Comparison of ENCODE assay signal across 20 cellular contexts in the genomic region with DNA sequence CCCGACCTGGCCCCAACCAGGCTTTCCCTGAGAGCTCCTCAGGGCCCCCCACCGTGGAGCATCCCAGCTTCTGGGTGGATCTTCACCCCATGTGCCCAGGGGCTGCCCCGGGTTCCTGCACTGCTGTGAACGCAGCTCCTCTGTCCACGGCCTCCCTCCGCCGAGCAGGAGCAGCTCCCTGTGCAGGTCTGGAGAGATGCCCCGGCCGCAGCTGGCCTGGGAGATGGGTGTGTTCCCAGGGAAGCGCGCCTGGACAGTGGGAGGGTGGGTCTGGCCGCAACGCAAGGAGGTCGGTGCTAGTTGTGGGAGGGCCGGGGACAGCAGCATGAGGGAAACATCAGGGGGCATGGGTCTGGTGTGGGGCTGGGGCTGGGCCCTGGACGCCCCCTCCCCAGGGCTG.
"Had no signal": no experiment of that assay in that cellular context is flagged by ENCODE, and none has a peak within 500 bp of the region (broad histone marks: within the 10 kb centered on the region; RNA-seq: fewer than 3 reads in every experiment).

No MANE protein-coding gene starts in this region.

- H3K9me3 ChIP-seq: body of pancreas, heart left ventricle, SJSA1 had no signal

- ATAC-seq: activated CD8-positive, alpha-beta T cell treated with anti-CD3 and anti-CD28 coated beads for 36 hours; activated T-cell treated with anti-CD3 and anti-CD28 coated beads, Interleukin-2, amount 50 U/mL, for 72 hours; body of pancreas; foreskin keratinocyte; natural killer cell treated with Interleukin-12 subunit alpha and Interleukin-12 subunit beta and Interleukin-15 and Interleukin-18, amount 100 ng/mL, for 72 hours had no signal

- H3K27ac Mint-ChIP-seq: activated CD8-positive, alpha-beta T cell treated with anti-CD3 and anti-CD28 coated beads for 36 hours; activated naive CD8-positive, alpha-beta T cell; activated T-cell treated with anti-CD3 and anti-CD28 coated beads, Interleukin-2, amount 50 U/mL, for 72 hours; immature natural killer cell; natural killer cell treated with Interleukin-12 subunit alpha and Interleukin-12 subunit beta and Interleukin-15 and Interleukin-18, amount 100 ng/mL, for 72 hours had no signal

- H3K4me1 ChIP-seq: foreskin keratinocyte, parathyroid adenoma had no signal

- H3K36me3 ChIP-seq: heart left ventricle had no signal

- H3K4me3 ChIP-seq: body of pancreas, SJSA1, skin epidermis had no signal

- H3K27ac ChIP-seq: body of pancreas, foreskin keratinocyte, parathyroid adenoma, SJSA1 had no signal

- H3K27me3 ChIP-seq: body of pancreas, SJSA1 had no signal

- DNase-seq: activated CD4-positive, alpha-beta T cell treated with anti-CD3 and anti-CD28 coated beads for 4 hours; activated CD8-positive, alpha-beta T cell treated with anti-CD3 and anti-CD28 coated beads for 36 hours; activated gamma-delta T cell treated with Interleukin-2 at 50 U/mL for 16 hours; activated T-cell treated with anti-CD3 and anti-CD28 coated beads, Interleukin-2, amount 50 U/mL, for 72 hours; amniotic stem cell; body of pancreas; cortex of kidney; effector CD8-positive, alpha-beta T cell; foreskin keratinocyte; immature natural killer cell; stimulated activated CD4-positive, alpha-beta T cell treated with anti-CD3 and anti-CD28 coated beads, Interleukin-4, amount 100 ng/mL, for 24 hours; stimulated activated naive CD4-positive, alpha-beta T cell; T-helper 2 cell had no signal

- H3K27me3 Mint-ChIP-seq: activated naive CD8-positive, alpha-beta T cell; central memory CD8-positive, alpha-beta T cell had no signal

- H3K9me3 Mint-ChIP-seq: activated CD8-positive, alpha-beta T cell treated with anti-CD3 and anti-CD28 coated beads for 36 hours; activated T-cell treated with anti-CD3 and anti-CD28 coated beads, Interleukin-2, amount 50 U/mL, for 72 hours; central memory CD8-positive, alpha-beta T cell; immature natural killer cell; natural killer cell treated with Interleukin-12 subunit alpha and Interleukin-12 subunit beta and Interleukin-15 and Interleukin-18, amount 100 ng/mL, for 72 hours had no signal

- H3K36me3 Mint-ChIP-seq: activated naive CD8-positive, alpha-beta T cell; immature natural killer cell; natural killer cell treated with Interleukin-12 subunit alpha and Interleukin-12 subunit beta and Interleukin-15 and Interleukin-18, amount 100 ng/mL, for 72 hours had no signal

- H3K4me3 Mint-ChIP-seq: activated CD8-positive, alpha-beta T cell treated with anti-CD3 and anti-CD28 coated beads for 36 hours; activated naive CD8-positive, alpha-beta T cell; activated T-cell treated with anti-CD3 and anti-CD28 coated beads, Interleukin-2, amount 50 U/mL, for 72 hours; central memory CD8-positive, alpha-beta T cell; immature natural killer cell; natural killer cell treated with Interleukin-12 subunit alpha and Interleukin-12 subunit beta and Interleukin-15 and Interleukin-18, amount 100 ng/mL, for 72 hours had no signal
